22 cellular contexts compared by ENCODE assay signal in genomic region chr12:120455302-120455701, GRCh38.
"Had no signal": no experiment of that assay in that cellular context is flagged by ENCODE, and none has a peak within 500 bp of the region (broad histone marks: within the 10 kb centered on the region; RNA-seq: fewer than 3 reads in every experiment).

No MANE protein-coding gene starts in this region.

- H3K27ac Mint-ChIP-seq: activated CD4-positive, alpha-beta T cell treated with anti-CD3 and anti-CD28 coated beads for 36 hours; activated naive CD8-positive, alpha-beta T cell treated with anti-CD3 and anti-CD28 coated beads, Interleukin-2, amount 50 U/mL, for 24 hours; endodermal cell had no signal

- H3K9me3 Mint-ChIP-seq: activated naive CD8-positive, alpha-beta T cell treated with anti-CD3 and anti-CD28 coated beads, Interleukin-2, amount 50 U/mL, for 24 hours; endodermal cell; immature natural killer cell; naive thymus-derived CD8-positive, alpha-beta T cell; neural crest cell had no signal

- DNase-seq: activated CD4-positive, alpha-beta T cell treated with anti-CD3 and anti-CD28 coated beads for 36 hours; activated CD8-positive, alpha-beta memory T cell treated with anti-CD3 and anti-CD28 coated beads for 24 hours; activated gamma-delta T cell; activated naive CD4-positive, alpha-beta T cell treated with anti-CD3 and anti-CD28 coated beads, Interleukin-2, amount 50 U/mL, for 16 hours; activated naive CD8-positive, alpha-beta T cell treated with anti-CD3 and anti-CD28 coated beads, Interleukin-2, amount 50 U/mL, for 24 hours; amygdala; central memory CD4-positive, alpha-beta T cell; endodermal cell; foreskin fibroblast; heart left ventricle; hypothalamus; immature natural killer cell; kidney; midbrain; naive thymus-derived CD8-positive, alpha-beta T cell; nucleus accumbens; stimulated activated CD4-positive, alpha-beta T cell treated with anti-CD3 and anti-CD28 coated beads, Interleukin-15, amount 100 ng/mL, for 24 hours; stimulated activated CD4-positive, alpha-beta T cell treated with anti-CD3 and anti-CD28 coated beads, Interleukin-2, amount 100 ng/mL, for 24 hours; stimulated activated naive CD4-positive, alpha-beta T cell treated with Interleukin-2 at 50 U/mL for 16 hours; T-helper 2 cell had no signal

- ATAC-seq: activated CD4-positive, alpha-beta T cell treated with anti-CD3 and anti-CD28 coated beads for 36 hours; activated naive CD8-positive, alpha-beta T cell treated with anti-CD3 and anti-CD28 coated beads, Interleukin-2, amount 50 U/mL, for 24 hours; esophagus mucosa; heart left ventricle; naive thymus-derived CD8-positive, alpha-beta T cell had no signal

- FAIRE-seq: kidney had no signal
